ENCODE assay signal across 1 cellular context in the genomic region with DNA sequence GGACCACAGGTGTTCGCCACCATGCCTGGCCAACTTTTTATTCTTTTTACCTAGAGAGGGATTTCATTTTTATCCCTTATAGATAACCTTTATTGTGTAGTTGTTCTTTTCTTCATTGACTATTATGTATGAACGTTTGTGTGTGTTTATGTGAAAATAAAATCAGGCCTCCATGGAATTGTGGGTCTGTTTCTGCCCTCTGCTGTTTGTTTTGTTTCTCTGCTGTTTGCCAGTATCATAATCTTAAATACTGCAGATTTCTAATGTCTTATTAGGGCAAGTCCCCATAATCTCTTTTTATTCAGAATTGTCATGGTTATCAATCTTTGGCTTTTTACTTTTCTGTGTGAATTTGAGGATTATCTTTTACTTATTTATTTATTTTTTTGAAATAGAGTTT.
TF ChIP-seq lines count a peak whose summit lies in the region.

No MANE protein-coding gene starts in this region.

TF ChIP-seq in IMR-90, 13 proteins besides CTCF, POLR2A, EP300 and RAD21:
- 0 out of 2 replicates have a peak, but pooled peaks have one; percentile 12 for TF ChIP-seq SMC3 (IDR thresholded peaks at IDR 0.05; ENCODE audit: low read depth, low read length)
